28 cellular contexts compared by ENCODE assay signal in the genomic region with DNA sequence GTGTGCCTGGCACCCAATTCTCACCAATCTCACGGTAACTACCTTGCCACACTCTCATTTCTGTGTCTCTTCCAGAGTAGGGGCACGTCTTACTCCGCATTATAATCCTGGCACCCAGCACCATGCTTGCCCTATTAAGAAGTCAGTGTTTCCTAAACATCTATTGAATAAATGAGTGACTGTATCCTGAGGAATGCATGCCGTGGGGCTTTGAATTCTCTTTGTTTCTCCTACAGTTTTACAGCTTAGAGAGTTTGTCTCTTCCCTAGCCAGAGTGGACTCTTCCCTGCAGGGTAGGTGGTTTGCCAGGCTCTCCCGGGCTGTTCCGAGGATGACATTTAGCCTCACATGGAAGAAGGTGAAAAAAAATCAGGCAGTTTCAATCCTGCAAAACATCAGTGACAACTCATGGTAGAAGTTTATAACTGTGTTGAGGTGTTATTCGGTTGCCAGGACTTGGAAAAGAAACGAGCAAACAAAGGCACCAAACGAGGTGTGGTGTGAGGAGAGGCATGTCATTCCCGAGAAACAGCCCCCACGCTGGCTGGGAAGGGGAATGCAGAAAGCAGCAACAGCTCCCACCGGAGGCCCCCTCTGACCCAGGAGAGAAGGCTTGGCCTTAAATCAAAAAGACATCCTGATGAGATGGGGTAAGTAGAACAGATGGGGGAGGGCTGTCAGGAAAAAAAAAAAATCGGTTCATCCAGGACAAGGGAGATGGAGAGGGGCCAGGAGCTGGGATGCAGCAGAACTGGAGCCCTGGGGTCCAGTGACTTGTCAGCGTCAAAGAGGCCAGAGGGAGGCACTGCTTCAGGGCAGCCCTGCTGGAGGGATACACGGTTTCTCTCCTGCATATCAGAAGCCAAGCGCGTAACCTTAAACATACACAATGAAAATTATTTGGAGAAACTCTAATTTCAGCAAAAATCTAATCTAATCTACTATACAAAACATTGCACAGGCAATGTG.
DNase-seq lines count a peak whose midpoint lies in the region; ATAC-seq and TF ChIP-seq lines count a peak whose summit lies in the region.
"Had no signal": no experiment of that assay in that cellular context is flagged by ENCODE, and none has a peak within 500 bp of the region (broad histone marks: within the 10 kb centered on the region; RNA-seq: fewer than 3 reads in every experiment).

No MANE protein-coding gene starts in this region.

- H3K4me2 ChIP-seq in neural progenitor cell: no peak overlapping the region

- no peak for TF ChIP-seq POLR2A in gastroesophageal sphincter (IDR thresholded peaks at IDR 0.05)

- no peaks in the 10 kb centered on the region for H3K36me3 ChIP-seq in RWPE2 (ENCODE audit: low read depth)
- no peaks in the 10 kb centered on the region for H3K36me3 ChIP-seq in gastroesophageal sphincter
- no peaks in the 10 kb centered on the region for H3K36me3 ChIP-seq in neural progenitor cell
- H3K36me3 ChIP-seq: prostate gland, SJSA1 had no signal

- ATAC-seq in RWPE2 (ENCODE audit: low read depth) (peak; percentile 56), gastroesophageal sphincter (peak; percentile 62), GM21737 (IDR thresholded peaks at IDR 0.05; ENCODE audit: unreplicated experiment) (no peak)
- ATAC-seq: activated CD8-positive, alpha-beta T cell treated with anti-CD3 and anti-CD28 coated beads, Interleukin-2, amount 10 ng/mL, durations not matched to agents 7 days and 5 days; CD8-positive, alpha-beta T cell had no signal

- peaks cover 4% of the 10 kb centered on the region for H3K4me1 Mint-ChIP-seq in neural progenitor cell
- H3K4me1 Mint-ChIP-seq: B cell had no signal

- H4K20me1 ChIP-seq in neural progenitor cell (ENCODE audit: low read depth): no peaks in the 10 kb centered on the region

- 16 to 29% methylated on average over 14 to 16 of the region's 17 CpGs for WGBS in gastroesophageal sphincter (ENCODE audit: low coverage in 1 of 2), 2 donors

- H3K4me3 Mint-ChIP-seq in neural progenitor cell: no peak overlapping the region
- H3K4me3 Mint-ChIP-seq: activated CD8-positive, alpha-beta T cell treated with anti-CD3 and anti-CD28 coated beads, Interleukin-2, amount 10 ng/mL, durations not matched to agents 7 days and 5 days; activated naive CD8-positive, alpha-beta T cell; B cell; CD8-positive, alpha-beta T cell had no signal

- no peaks in the 10 kb centered on the region for H3K9me3 ChIP-seq in RWPE2 (ENCODE audit: severe bottlenecking)
- H3K9me3 ChIP-seq in gastroesophageal sphincter: no peaks in the 10 kb centered on the region
- no peaks in the 10 kb centered on the region for H3K9me3 ChIP-seq in neural progenitor cell (ENCODE audit: low read depth)
- H3K9me3 ChIP-seq: prostate gland, SJSA1 had no signal

- no peaks in the 10 kb centered on the region for H3K9me3 Mint-ChIP-seq in neural progenitor cell
- H3K9me3 Mint-ChIP-seq: CD8-positive, alpha-beta T cell had no signal

- H3K27me3 Mint-ChIP-seq in neural progenitor cell (ENCODE audit: insufficient read depth, low read depth): peaks cover 5% of the 10 kb centered on the region
- H3K27me3 Mint-ChIP-seq: B cell had no signal

- DNase-seq in COLO829 (ENCODE audit: low spot score) (peak; percentile 14), RWPE2 (ENCODE audit: low spot score) (no peak), neural progenitor cell (ENCODE audit: low spot score) (peak; percentile 21), NCI-H2227 treated with DMSO at 0.1 percent for 48 hours (lab: John Stamatoyannopoulos, UW) (no peak), DMS 273 (lab: John Stamatoyannopoulos, UW; ENCODE audit: unreplicated experiment) (no peak), NAMALWA (ENCODE audit: low spot score) (no peak)
- DNase-seq: activated CD8-positive, alpha-beta T cell treated with anti-CD3 and anti-CD28 coated beads, Interleukin-2, amount 10 ng/mL, durations not matched to agents 7 days and 5 days; activated effector memory CD4-positive, alpha-beta T cell treated with Interleukin-2 at 50 U/mL for 16 hours; activated T-cell treated with anti-CD3 and anti-CD28 coated beads for 4 hours; aorta; caudate nucleus; CD8-positive, alpha-beta T cell; GDM1; KBM-7; kidney glomerular epithelial cell; mammary epithelial cell; NCI-H1436; NCI-H2081 treated with DMSO at 0.1 percent for 48 hours; NCI-H345; nucleus accumbens; stimulated activated naive CD4-positive, alpha-beta T cell treated with Interleukin-2 at 50 U/mL for 16 hours; T-helper 1 cell had no signal

- H3K4me1 ChIP-seq in RWPE2 (ENCODE audit: insufficient read depth, poor library complexity, severe bottlenecking) (no peaks in the 10 kb centered on the region), gastroesophageal sphincter (peaks cover 0 to 59% (median 13%) of the 10 kb centered on the region in 3 donors), neural progenitor cell (no peaks in the 10 kb centered on the region)
- H3K4me1 ChIP-seq: prostate gland, SJSA1 had no signal

- no peak for TF ChIP-seq CTCF in RWPE2 (IDR thresholded peaks at IDR 0.05; ENCODE audit: poor library complexity, severe bottlenecking)
- TF ChIP-seq CTCF in gastroesophageal sphincter (IDR thresholded peaks at IDR 0.05): peak in 2 of 4 experiments; percentile 25 to 33
- peak; percentile 4 for TF ChIP-seq CTCF in neural progenitor cell (IDR thresholded peaks at IDR 0.05)

- H3F3A ChIP-seq in neural progenitor cell (ENCODE audit: low read depth): no peaks in the 10 kb centered on the region

- peak overlapping the region; percentile 31 for H2AFZ ChIP-seq in neural progenitor cell (replicated peaks)

- no peaks in the 10 kb centered on the region for H3K36me3 Mint-ChIP-seq in neural progenitor cell
- H3K36me3 Mint-ChIP-seq: activated naive CD8-positive, alpha-beta T cell; CD8-positive, alpha-beta T cell had no signal

- H3K27ac ChIP-seq in RWPE2 (ENCODE audit: poor library complexity, severe bottlenecking) (no peak overlapping the region), gastroesophageal sphincter (peak overlapping the region; percentile 51 to 84 (median 78)), neural progenitor cell (no peak overlapping the region)
- H3K27ac ChIP-seq: prostate gland, SJSA1 had no signal

- peaks cover 4% of the 10 kb centered on the region for H3K27me3 ChIP-seq in RWPE2 (ENCODE audit: insufficient read depth, poor library complexity, severe bottlenecking)
- H3K27me3 ChIP-seq in gastroesophageal sphincter: no peaks in the 10 kb centered on the region
- H3K27me3 ChIP-seq in neural progenitor cell: no peaks in the 10 kb centered on the region

- H3K4me3 ChIP-seq in RWPE2 (ENCODE audit: severe bottlenecking) (no peak overlapping the region), gastroesophageal sphincter (peak overlapping the region in 1 of 2 donors; percentile 7), neural progenitor cell (no peak overlapping the region)
- H3K4me3 ChIP-seq: prostate gland, SJSA1 had no signal

- no peak for TF ChIP-seq EP300 in gastroesophageal sphincter (IDR thresholded peaks at IDR 0.05)

- no peak overlapping the region for H3K27ac Mint-ChIP-seq in neural progenitor cell
- H3K27ac Mint-ChIP-seq: activated CD8-positive, alpha-beta T cell treated with anti-CD3 and anti-CD28 coated beads, Interleukin-2, amount 10 ng/mL, durations not matched to agents 7 days and 5 days; activated naive CD8-positive, alpha-beta T cell; B cell; CD8-positive, alpha-beta T cell had no signal

- H3K9ac ChIP-seq in neural progenitor cell: no peak overlapping the region

- no peaks in the 10 kb centered on the region for H3K79me2 ChIP-seq in neural progenitor cell (ENCODE audit: low read depth)

Comparison
In these comparisons a context has a peak if more than half of its experiments do, and no peak if none do; other contexts are left out.
1. DNase-seq: peak in COLO829 (single experiment) and neural progenitor cell (single experiment); none in RWPE2 (single experiment), NCI-H2227 treated with DMSO at 0.1 percent for 48 hours (single experiment), DMS 273 (single experiment) and NAMALWA (single experiment).
2. H3K27ac ChIP-seq: peak in gastroesophageal sphincter (4 of 4); none in RWPE2 (single experiment) and neural progenitor cell (single experiment).